1 cellular context compared by ENCODE assay signal in genomic region chr7:12032146-12032545, GRCh38.
TF ChIP-seq lines count a peak whose summit lies in the region.

No MANE protein-coding gene starts in this region.

TF ChIP-seq in SK-N-SH treated with all-trans-retinoic acid at 6 μM for 48 hours, 23 proteins besides CTCF, POLR2A, EP300 and RAD21 (continued from another document):
- TF ChIP-seq TOX (CRISPR knock-in tag; IDR thresholded peaks at IDR 0.05; ENCODE audit: borderline replicate concordance) (no peak), ZNF565 (CRISPR knock-in tag; conservative IDR thresholded peaks at IDR 0.05; ENCODE audit: low read depth) (no peak), SNAI2 (CRISPR knock-in tag; IDR thresholded peaks at IDR 0.05) (no peak)
